In the genomic region with DNA sequence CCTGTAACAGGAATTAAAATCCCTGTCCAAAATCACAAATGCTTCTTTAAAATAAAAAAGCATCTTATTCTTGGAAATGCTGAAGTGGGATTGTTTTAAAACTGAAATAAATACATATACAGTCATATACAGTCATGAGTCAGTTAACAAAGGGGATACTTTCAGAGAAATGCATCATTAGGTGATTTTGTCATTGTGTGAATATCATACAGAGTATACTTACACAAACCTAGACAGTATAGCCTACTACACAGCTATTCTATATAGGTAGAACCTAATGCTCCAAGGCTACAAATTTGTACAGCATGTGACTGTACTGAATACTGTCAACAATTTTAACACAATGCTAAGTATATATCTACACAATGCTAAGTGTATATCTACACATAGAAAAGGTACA, we compare ENCODE assay signal across 1 cellular context.
TF ChIP-seq lines count a peak whose summit lies in the region.

No MANE protein-coding gene starts in this region.

TF ChIP-seq in A549, 52 proteins besides CTCF, POLR2A, EP300 and RAD21:
- TF ChIP-seq KDM1A (IDR thresholded peaks at IDR 0.05; ENCODE audit: low read depth), result no peak
- TF ChIP-seq FOSL2 (IDR thresholded peaks at IDR 0.05), result no peak
- TF ChIP-seq FOSL2 (CRISPR knock-in tag; IDR thresholded peaks at IDR 0.05), result no peak
- no peak for TF ChIP-seq JUN (IDR thresholded peaks at IDR 0.05)
- TF ChIP-seq ZC3H11A (IDR thresholded peaks at IDR 0.05), result no peak
- no peak for TF ChIP-seq RCOR1 (IDR thresholded peaks at IDR 0.05; ENCODE audit: low read depth, low read length)
- TF ChIP-seq, protein P1, sequence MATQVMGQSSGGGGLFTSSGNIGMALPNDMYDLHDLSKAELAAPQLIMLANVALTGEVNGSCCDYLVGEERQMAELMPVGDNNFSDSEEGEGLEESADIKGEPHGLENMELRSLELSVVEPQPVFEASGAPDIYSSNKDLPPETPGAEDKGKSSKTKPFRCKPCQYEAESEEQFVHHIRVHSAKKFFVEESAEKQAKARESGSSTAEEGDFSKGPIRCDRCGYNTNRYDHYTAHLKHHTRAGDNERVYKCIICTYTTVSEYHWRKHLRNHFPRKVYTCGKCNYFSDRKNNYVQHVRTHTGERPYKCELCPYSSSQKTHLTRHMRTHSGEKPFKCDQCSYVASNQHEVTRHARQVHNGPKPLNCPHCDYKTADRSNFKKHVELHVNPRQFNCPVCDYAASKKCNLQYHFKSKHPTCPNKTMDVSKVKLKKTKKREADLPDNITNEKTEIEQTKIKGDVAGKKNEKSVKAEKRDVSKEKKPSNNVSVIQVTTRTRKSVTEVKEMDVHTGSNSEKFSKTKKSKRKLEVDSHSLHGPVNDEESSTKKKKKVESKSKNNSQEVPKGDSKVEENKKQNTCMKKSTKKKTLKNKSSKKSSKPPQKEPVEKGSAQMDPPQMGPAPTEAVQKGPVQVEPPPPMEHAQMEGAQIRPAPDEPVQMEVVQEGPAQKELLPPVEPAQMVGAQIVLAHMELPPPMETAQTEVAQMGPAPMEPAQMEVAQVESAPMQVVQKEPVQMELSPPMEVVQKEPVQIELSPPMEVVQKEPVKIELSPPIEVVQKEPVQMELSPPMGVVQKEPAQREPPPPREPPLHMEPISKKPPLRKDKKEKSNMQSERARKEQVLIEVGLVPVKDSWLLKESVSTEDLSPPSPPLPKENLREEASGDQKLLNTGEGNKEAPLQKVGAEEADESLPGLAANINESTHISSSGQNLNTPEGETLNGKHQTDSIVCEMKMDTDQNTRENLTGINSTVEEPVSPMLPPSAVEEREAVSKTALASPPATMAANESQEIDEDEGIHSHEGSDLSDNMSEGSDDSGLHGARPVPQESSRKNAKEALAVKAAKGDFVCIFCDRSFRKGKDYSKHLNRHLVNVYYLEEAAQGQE (IDR thresholded peaks at IDR 0.05), result no peak
- TF ChIP-seq HOXA7 (CRISPR knock-in tag; IDR thresholded peaks at IDR 0.05), result no peak
- TF ChIP-seq, protein P2, sequence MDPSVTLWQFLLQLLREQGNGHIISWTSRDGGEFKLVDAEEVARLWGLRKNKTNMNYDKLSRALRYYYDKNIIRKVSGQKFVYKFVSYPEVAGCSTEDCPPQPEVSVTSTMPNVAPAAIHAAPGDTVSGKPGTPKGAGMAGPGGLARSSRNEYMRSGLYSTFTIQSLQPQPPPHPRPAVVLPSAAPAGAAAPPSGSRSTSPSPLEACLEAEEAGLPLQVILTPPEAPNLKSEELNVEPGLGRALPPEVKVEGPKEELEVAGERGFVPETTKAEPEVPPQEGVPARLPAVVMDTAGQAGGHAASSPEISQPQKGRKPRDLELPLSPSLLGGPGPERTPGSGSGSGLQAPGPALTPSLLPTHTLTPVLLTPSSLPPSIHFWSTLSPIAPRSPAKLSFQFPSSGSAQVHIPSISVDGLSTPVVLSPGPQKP (IDR thresholded peaks at IDR 0.05; ENCODE audit: low read depth, low read length), result no peak
- TF ChIP-seq PHF8 (IDR thresholded peaks at IDR 0.05; ENCODE audit: borderline replicate concordance, low read depth), result no peak
- no peak for TF ChIP-seq NFE2L2 (conservative IDR thresholded peaks at IDR 0.05; ENCODE audit: low read length)
- no peak for TF ChIP-seq JUNB (IDR thresholded peaks at IDR 0.05)
